Comparison of ENCODE assay signal across 18 cellular contexts in genomic region chr7:22296265-22296566, GRCh38.
DNase-seq lines count a peak whose midpoint lies in the region; ATAC-seq and TF ChIP-seq lines count a peak whose summit lies in the region.
"Had no signal": no experiment of that assay in that cellular context is flagged by ENCODE, and none has a peak within 500 bp of the region (broad histone marks: within the 10 kb centered on the region; RNA-seq: fewer than 3 reads in every experiment).

No MANE protein-coding gene starts in this region.

- CTCF ChIA-PET in mammary epithelial cell (lab: Charles Lee; ENCODE audit: low non-redundant PET) = no interaction called here

- H3K4me1 ChIP-seq in mammary epithelial cell (ENCODE audit: insufficient read depth, low read length) (no peaks in the 10 kb centered on the region), left lung (peaks cover 0 to 12% of the 10 kb centered on the region in 2 donors), suprapubic skin (peaks cover 6% of the 10 kb centered on the region)
- H3K4me1 ChIP-seq: Caco-2, SJSA1 had no signal

- no peak for TF ChIP-seq POLR2A in suprapubic skin (IDR thresholded peaks at IDR 0.05)

- dilution Hi-C loops in mammary epithelial cell (cut with HindIII; ENCODE audit: low sequenced_read_pairs) = no loop called here

- H3K36me3 ChIP-seq in mammary epithelial cell (ENCODE audit: insufficient read depth, low read length) = no peaks in the 10 kb centered on the region
- H3K36me3 ChIP-seq in left lung = no peaks in the 10 kb centered on the region
- H3K36me3 ChIP-seq in suprapubic skin = peaks cover 2% of the 10 kb centered on the region
- H3K36me3 ChIP-seq: SJSA1 had no signal

- 95% methylated on average over 1 of the region's 1 CpG for WGBS in mammary epithelial cell (ENCODE audit: low coverage, missing lambda C conversion rate)
- 71% methylated on average over 1 of the region's 1 CpG for WGBS in suprapubic skin

- no peak overlapping the region for H3K4me2 ChIP-seq in mammary epithelial cell (ENCODE audit: insufficient read depth, low read depth, low read length)

- H3K9me3 ChIP-seq in mammary epithelial cell (replicated peaks; ENCODE audit: insufficient read depth, low read length) = no peaks in the 10 kb centered on the region
- no peaks in the 10 kb centered on the region for H3K9me3 ChIP-seq in left lung
- no peaks in the 10 kb centered on the region for H3K9me3 ChIP-seq in suprapubic skin
- H3K9me3 ChIP-seq: Caco-2, SJSA1 had no signal

- no peaks in the 10 kb centered on the region for H3K79me2 ChIP-seq in mammary epithelial cell (ENCODE audit: insufficient read depth, low read length)

- no peaks in the 10 kb centered on the region for H3K27me3 ChIP-seq in mammary epithelial cell (ENCODE audit: insufficient read depth, low read length)
- no peaks in the 10 kb centered on the region for H3K27me3 ChIP-seq in left lung
- H3K27me3 ChIP-seq in suprapubic skin = no peaks in the 10 kb centered on the region
- H3K27me3 ChIP-seq: SJSA1 had no signal

- in situ Hi-C loops in mammary epithelial cell (cut with MboI; ENCODE audit: low sequenced_read_pairs in 2 of 2) = loop anchor here in 1 of 2 donors (10.0 kb wide), 1 partner anchor 191 kb away; no protein-coding TSS in a partner anchor

- no peak for TF ChIP-seq EP300 in suprapubic skin (IDR thresholded peaks at IDR 0.05)

- ATAC-seq in HG02610 (IDR thresholded peaks at IDR 0.05; ENCODE audit: unreplicated experiment) (peak; percentile 57), left lung (peak; percentile 21)

- no peak overlapping the region for H2AFZ ChIP-seq in mammary epithelial cell (ENCODE audit: low read depth, low read length)

- intact Hi-C loops in mammary epithelial cell (cut with micrococcal nuclease) = no loop called here
- intact Hi-C loops in left lung (cut with DNase I) = no loop called here

- H3K27ac ChIP-seq in mammary epithelial cell (ENCODE audit: insufficient read depth, low read depth, low read length) (no peak overlapping the region), left lung (no peak overlapping the region), suprapubic skin (peak overlapping the region; percentile 5)
- H3K27ac ChIP-seq: SJSA1 had no signal

- TF ChIP-seq CTCF in mammary epithelial cell (conservative IDR thresholded peaks at IDR 0.05 in 1 of 2, IDR thresholded peaks at IDR 0.05 in 1 of 2; ENCODE audit: extremely low read depth in 1 of 2, insufficient read depth in 1 of 2, low read depth in 1 of 2, low read length in 2 of 2) (no peak), left lung (IDR thresholded peaks at IDR 0.05) (no peak), suprapubic skin (IDR thresholded peaks at IDR 0.05) (no peak), foreskin fibroblast (IDR thresholded peaks at IDR 0.05; ENCODE audit: low read depth, low read length) (no peak)

- no peaks in the 10 kb centered on the region for H4K20me1 ChIP-seq in mammary epithelial cell (ENCODE audit: insufficient read depth, low read length)

- H3K4me3 ChIP-seq in mammary epithelial cell (replicated peaks in 1 of 3; ENCODE audit: insufficient read depth in 1 of 3, low read depth in 2 of 3, low read length in 3 of 3) (no peak overlapping the region), left lung (no peak overlapping the region), suprapubic skin (no peak overlapping the region), foreskin fibroblast (ENCODE audit: low read depth in 1 of 2, low read length in 2 of 2) (no peak overlapping the region)
- H3K4me3 ChIP-seq: K562, SJSA1 had no signal

- no TSS peak for BruUV-seq in mammary epithelial cell (replicated peaks; lab: Mats Ljungman, UMichigan)

- no peak overlapping the region for H3K9ac ChIP-seq in mammary epithelial cell (ENCODE audit: insufficient read depth, low read length)

- peak; percentile 1 for DNase-seq in mammary epithelial cell
- no peak for DNase-seq in left lung
- no peak for DNase-seq in suprapubic skin (ENCODE audit: low spot score in 2 of 2)
- no peak for DNase-seq in HCEC 1CT
- no peak for DNase-seq in activated T-cell treated with anti-CD3 and anti-CD28 coated beads for 4 hours
- DNase-seq in foreskin fibroblast = no peak
- DNase-seq in NCI-H2081 (lab: John Stamatoyannopoulos, UW) = no peak
- DNase-seq: Caco-2; CD4-positive, CD25-positive, alpha-beta regulatory T cell; H9; NCI-H1436; NCI-H2029; NCI-H2171 treated with DMSO at 0.1 percent for 48 hours; NCI-H446 treated with DMSO at 0.1 percent for 48 hours; NCI-H774 had no signal
